In genomic region chr2:3644891-3645605, GRCh38 we compare ENCODE assay signal across 17 cellular contexts. TPM values are rescaled to one million over a fixed set of nuclear protein-coding genes. Genes with fewer than 3 reads are reported as not detected.
DNase-seq lines count a peak whose midpoint lies in the region; ATAC-seq, FAIRE-seq and TF ChIP-seq lines count a peak whose summit lies in the region.
"Had no signal": no experiment of that assay in that cellular context is flagged by ENCODE, and none has a peak within 500 bp of the region (broad histone marks: within the 10 kb centered on the region; RNA-seq: fewer than 3 reads in every experiment).

No MANE protein-coding gene starts in this region.

- H2AFZ ChIP-seq in K562 (ENCODE audit: low read depth, low read length) (no peak overlapping the region), osteoblast (ENCODE audit: low read length) (no peak overlapping the region)

- BruUV-seq in K562 (replicated peaks; lab: Mats Ljungman, UMichigan), result no TSS peak

- TF ChIP-seq CTCF in natural killer cell (IDR thresholded peaks at IDR 0.05) (no peak), K562 (IDR thresholded peaks at IDR 0.05 in 2 of 3, conservative IDR thresholded peaks at IDR 0.05 in 1 of 3; ENCODE audit: insufficient read depth in 2 of 3, low read depth in 1 of 3, low read length in 3 of 3) (no peak), osteoblast (IDR thresholded peaks at IDR 0.05; ENCODE audit: extremely low read depth, low read depth, low read length) (no peak), vagina (IDR thresholded peaks at IDR 0.05) (no peak)

- TF ChIP-seq POLR2A in K562 (conservative IDR thresholded peaks at IDR 0.05) (no peak), vagina (IDR thresholded peaks at IDR 0.05) (no peak)

- H3K9me3 ChIP-seq in K562 (replicated peaks; ENCODE audit: control insufficient read depth, insufficient read depth, low read depth, low read length) (no peaks in the 10 kb centered on the region), osteoblast (ENCODE audit: low read depth, low read length) (no peaks in the 10 kb centered on the region), vagina (no peaks in the 10 kb centered on the region)

- no peaks in the 10 kb centered on the region for H3K27me3 Mint-ChIP-seq in natural killer cell treated with Interleukin-12 subunit alpha and Interleukin-12 subunit beta and Interleukin-15 and Interleukin-18, amount 100 ng/mL, for 72 hours
- H3K27me3 Mint-ChIP-seq in natural killer cell (ENCODE audit: low read depth in 2 of 2), result peaks cover 0 to 4% of the 10 kb centered on the region in 2 donors

- H3K27ac Mint-ChIP-seq in natural killer cell treated with Interleukin-12 subunit alpha and Interleukin-12 subunit beta and Interleukin-15 and Interleukin-18, amount 100 ng/mL, for 72 hours, result no peak overlapping the region
- no peak overlapping the region for H3K27ac Mint-ChIP-seq in natural killer cell

- H3K36me3 Mint-ChIP-seq in natural killer cell treated with Interleukin-12 subunit alpha and Interleukin-12 subunit beta and Interleukin-15 and Interleukin-18, amount 100 ng/mL, for 72 hours, result no peaks in the 10 kb centered on the region
- H3K36me3 Mint-ChIP-seq in natural killer cell, result no peaks in the 10 kb centered on the region

- WGBS in K562 (ENCODE audit: insufficient coverage, low coverage, missing lambda C conversion rate), result 34% methylated on average over 13 of the region's 15 CpGs

- H3K4me1 ChIP-seq in K562 (replicated peaks in 1 of 2; ENCODE audit: control insufficient read depth in 2 of 2, insufficient read depth in 2 of 2, low read length in 2 of 2) (peaks cover 0 to 31% of the 10 kb centered on the region in 2 experiments; a peak in 1 of 5 replicates), osteoblast (ENCODE audit: insufficient read depth, low read length) (no peaks in the 10 kb centered on the region), vagina (no peaks in the 10 kb centered on the region)

- H3K27me3 ChIP-seq in K562 (ENCODE audit: control insufficient read depth in 2 of 2, insufficient read depth in 2 of 2, low read length in 2 of 2), result peaks cover 43 to 87% of the 10 kb centered on the region in 2 experiments
- H3K27me3 ChIP-seq in osteoblast (ENCODE audit: insufficient read depth, low read length), result no peaks in the 10 kb centered on the region
- no peaks in the 10 kb centered on the region for H3K27me3 ChIP-seq in vagina

- no peaks in the 10 kb centered on the region for H3K9me3 Mint-ChIP-seq in natural killer cell treated with Interleukin-12 subunit alpha and Interleukin-12 subunit beta and Interleukin-15 and Interleukin-18, amount 100 ng/mL, for 72 hours
- H3K9me3 Mint-ChIP-seq in natural killer cell, result no peaks in the 10 kb centered on the region

- no peak overlapping the region for H3K9ac ChIP-seq in K562 (ENCODE audit: insufficient read depth in 1 of 2, low read depth in 2 of 2, low read length in 2 of 2)

- CTCF ChIA-PET in K562 (lab: Yijun Ruan, JAX; ENCODE audit: low intra/inter-chr PET ratio), result no interaction called here

- H4K20me1 ChIP-seq in K562 (replicated peaks; ENCODE audit: control insufficient read depth, insufficient read depth, low read length) (peaks cover 8% of the 10 kb centered on the region; the same call in 1 of the 2 replicates), osteoblast (ENCODE audit: insufficient read depth, low read length) (no peaks in the 10 kb centered on the region)

- no peak overlapping the region for H3K27ac ChIP-seq in K562 (ENCODE audit: extremely low read depth, low read depth, low read length)
- no peak overlapping the region for H3K27ac ChIP-seq in osteoblast (ENCODE audit: low read depth, low read length)
- H3K27ac ChIP-seq in vagina, result no peak overlapping the region
- H3K27ac ChIP-seq: C4-2B had no signal

- DNase-seq in natural killer cell treated with Interleukin-12 subunit alpha and Interleukin-12 subunit beta and Interleukin-15 and Interleukin-18, amount 100 ng/mL, for 72 hours (ENCODE audit: low spot score), result peak; percentile 49
- DNase-seq in natural killer cell, result no peak
- no peak for DNase-seq in K562 (ENCODE audit: extremely low read depth in 1 of 4, low spot score in 3 of 4)
- peak; percentile 66 for DNase-seq in osteoblast (ENCODE audit: insufficient read length, low spot score, missing footprints)
- no peak for DNase-seq in GM19240 (ENCODE audit: insufficient read length, low spot score)
- DNase-seq in NCI-H524 treated with DMSO at 0.1 percent for 48 hours (lab: John Stamatoyannopoulos, UW), result no peak
- DNase-seq in vagina (ENCODE audit: extremely low spot score in 2 of 2), result no peak
- DNase-seq: NCI-H1092 treated with DMSO at 0.1 percent for 48 hours, NCI-H2081, NCI-H446 treated with DMSO at 0.1 percent for 48 hours, Right ventricle myocardium superior had no signal

- no peak overlapping the region for H3K4me3 ChIP-seq in K562
- no peak overlapping the region for H3K4me3 ChIP-seq in osteoblast (ENCODE audit: insufficient read depth, low read length)
- H3K4me3 ChIP-seq in vagina, result no peak overlapping the region

- TF ChIP-seq EP300 in K562 (IDR thresholded peaks at IDR 0.05; ENCODE audit: low read length), result no peak

- ATAC-seq in natural killer cell treated with Interleukin-12 subunit alpha and Interleukin-12 subunit beta and Interleukin-15 and Interleukin-18, amount 100 ng/mL, for 72 hours, result no peak
- ATAC-seq in natural killer cell (no peak), K562 (no peak)

- H3K9me1 ChIP-seq in K562 (ENCODE audit: control insufficient read depth, insufficient read depth, low read length), result no peaks in the 10 kb centered on the region

- H3K4me1 Mint-ChIP-seq in natural killer cell treated with Interleukin-12 subunit alpha and Interleukin-12 subunit beta and Interleukin-15 and Interleukin-18, amount 100 ng/mL, for 72 hours (ENCODE audit: low read depth in 2 of 2), result no peaks in the 10 kb centered on the region
- H3K4me1 Mint-ChIP-seq in natural killer cell, result no peaks in the 10 kb centered on the region

- no peak for TF ChIP-seq RAD21 in K562 (CRISPR knock-in tag; conservative IDR thresholded peaks at IDR 0.05 in 1 of 2, IDR thresholded peaks at IDR 0.05 in 1 of 2)

- no peak overlapping the region for H3K4me3 Mint-ChIP-seq in natural killer cell treated with Interleukin-12 subunit alpha and Interleukin-12 subunit beta and Interleukin-15 and Interleukin-18, amount 100 ng/mL, for 72 hours
- H3K4me3 Mint-ChIP-seq in natural killer cell, result no peak overlapping the region

- no peaks in the 10 kb centered on the region for H3K36me3 ChIP-seq in K562 (ENCODE audit: control insufficient read depth, insufficient read depth, low read length)
- no peaks in the 10 kb centered on the region for H3K36me3 ChIP-seq in osteoblast (ENCODE audit: insufficient read depth, low read length)
- no peaks in the 10 kb centered on the region for H3K36me3 ChIP-seq in vagina

- no peak for FAIRE-seq in K562 (lab: Jason Lieb, UNC)
- FAIRE-seq: G401.6, H54, RCC 7860 had no signal

- intact Hi-C loops in natural killer cell (cut with micrococcal nuclease), result no loop called here
- intact Hi-C loops in K562 (cut with micrococcal nuclease), result no loop called here
- intact Hi-C loops in vagina (cut with DNase I), result no loop called here

- in situ Hi-C loops in K562 (cut with MboI), result no loop called here

- H3K4me2 ChIP-seq in K562 (ENCODE audit: insufficient read depth, low read length) (no peak overlapping the region), osteoblast (ENCODE audit: insufficient read depth, low read length) (no peak overlapping the region)

- POLR2A ChIA-PET in K562 (lab: Yijun Ruan, JAX), result interaction anchor here (0.9 kb wide), 1 partner anchor 20 kb away, joined by 3 read pairs; no protein-coding TSS in a partner anchor

- no peaks in the 10 kb centered on the region for H3K79me2 ChIP-seq in K562 (ENCODE audit: control insufficient read depth, insufficient read depth, low read length)
- no peaks in the 10 kb centered on the region for H3K79me2 ChIP-seq in osteoblast (ENCODE audit: insufficient read depth, low read length)

RNA-seq across cellular contexts. Expression of gene ALLC, which starts 13.0 kb away (rescaled TPM):
- not detected for total RNA-seq in natural killer cell treated with Interleukin-12 subunit alpha and Interleukin-12 subunit beta and Interleukin-15 and Interleukin-18, amount 100 ng/mL, for 72 hours
- total RNA-seq in natural killer cell, result not detected
- total RNA-seq in K562 (2011; cell fraction: chromatin; rRNA removed; ENCODE audit: low replicate concordance), result not detected in 2 replicates
- not detected in 2 replicates for total RNA-seq in K562 (2011; cell fraction: nucleolus; rRNA removed)
- not detected in 2 replicates for total RNA-seq in K562 (2011; cell fraction: nucleoplasm; rRNA removed)
- not detected in 2 replicates for total RNA-seq in K562 (2014; rRNA removed)
- total RNA-seq in K562 (2014; rRNA removed; fragmentation: Illumina TruSeq; extraction: Trizol), result not detected in 2 replicates
- total RNA-seq in K562 (2015; rRNA removed; fragmentation: Illumina TruSeq; extraction: Trizol), result not detected in 2 replicates
- total RNA-seq in K562 (2021), result not detected in 2 replicates
- not detected in 2 replicates for polyA plus RNA-seq in K562 (2011; rRNA removed)
- not detected in 2 replicates for polyA plus RNA-seq in K562 (2011; cell fraction: cytosol; rRNA removed)
- not detected in 2 replicates for polyA plus RNA-seq in K562 (2011; cell fraction: nucleus; rRNA removed)
- not detected in 2 replicates for polyA plus RNA-seq in K562 (2012)
- polyA plus RNA-seq in K562 (2014; fragmentation: Illumina TruSeq; extraction: Trizol), result not detected in 2 replicates
- polyA plus RNA-seq in K562 (2014; fragmentation: Nextera tagmentation; extraction: Ambion mirVana), result not detected
- polyA plus RNA-seq in K562 (2014; rRNA removed), result not detected in 2 replicates
- not detected in 2 replicates for polyA minus RNA-seq in K562 (2011; rRNA and poly(A)+ RNA removed)
- polyA minus RNA-seq in K562 (2011; cell fraction: cytosol; rRNA and poly(A)+ RNA removed), result not detected in 2 replicates
- not detected in 2 replicates for polyA minus RNA-seq in K562 (2011; cell fraction: nucleus; rRNA and poly(A)+ RNA removed)
- not detected in 2 replicates for total RNA-seq in osteoblast
- total RNA-seq in vagina, result not detected
- total RNA-seq: MCF 10A, OCI-LY7, Right ventricle myocardium superior had no signal

RNA-seq across cellular contexts. Expression of gene COLEC11, which starts 50.1 kb away (rescaled TPM):
- total RNA-seq in natural killer cell treated with Interleukin-12 subunit alpha and Interleukin-12 subunit beta and Interleukin-15 and Interleukin-18, amount 100 ng/mL, for 72 hours, result under 1 TPM in 1 of 2 donors, not detected in 1; 0.48 TPM
- total RNA-seq in natural killer cell (under 1 TPM in 1 of 3 donors, not detected in 2; 0.61 TPM), K562 (2014; rRNA removed) (2.9 and 5.4 TPM in 2 replicates), K562 (2014; rRNA removed; fragmentation: Illumina TruSeq; extraction: Trizol) (0.67 and 0.98 TPM in 2 replicates), K562 (2015; rRNA removed; fragmentation: Illumina TruSeq; extraction: Trizol) (2.0 and 2.6 TPM in 2 replicates), K562 (2021) (2.9 and 4.3 TPM in 2 replicates), osteoblast (under 0.01 and 0.36 TPM in 2 replicates), vagina (not detected)
- 2.0 and 3.4 TPM in 2 replicates for total RNA-seq in K562 (2011; cell fraction: chromatin; rRNA removed; ENCODE audit: low replicate concordance)
- 3.3 and 3.7 TPM in 2 replicates for total RNA-seq in K562 (2011; cell fraction: nucleolus; rRNA removed)
- total RNA-seq in K562 (2011; cell fraction: nucleoplasm; rRNA removed), result 3.4 and 3.7 TPM in 2 replicates
- polyA plus RNA-seq in K562 (2011; rRNA removed) (0.93 and 1.6 TPM in 2 replicates), K562 (2014; fragmentation: Illumina TruSeq; extraction: Trizol) (1.8 and 3.2 TPM in 2 replicates), K562 (2014; fragmentation: Nextera tagmentation; extraction: Ambion mirVana) (under 1 TPM; 0.32 to 0.73 TPM), K562 (2014; rRNA removed) (3.3 and 4.3 TPM in 2 replicates)
- 1.6 and 4.7 TPM in 2 replicates for polyA plus RNA-seq in K562 (2011; cell fraction: cytosol; rRNA removed)
- polyA plus RNA-seq in K562 (2011; cell fraction: nucleus; rRNA removed), result 0.69 and 1.5 TPM in 2 replicates
- polyA plus RNA-seq in K562 (2012), result 3.8 and 6.7 TPM in 2 replicates
- 0.63 and 1.2 TPM in 2 replicates for polyA minus RNA-seq in K562 (2011; rRNA and poly(A)+ RNA removed)
- polyA minus RNA-seq in K562 (2011; cell fraction: cytosol; rRNA and poly(A)+ RNA removed), result not detected in 2 replicates
- polyA minus RNA-seq in K562 (2011; cell fraction: nucleus; rRNA and poly(A)+ RNA removed), result 0.54 and 0.78 TPM in 2 replicates
- total RNA-seq: MCF 10A had no signal

RNA-seq across cellular contexts. Expression of gene DCDC2C, which starts 58.3 kb away (rescaled TPM):
- not detected for total RNA-seq in natural killer cell treated with Interleukin-12 subunit alpha and Interleukin-12 subunit beta and Interleukin-15 and Interleukin-18, amount 100 ng/mL, for 72 hours
- total RNA-seq in natural killer cell (not detected), K562 (2014; rRNA removed) (not detected in 2 replicates), K562 (2014; rRNA removed; fragmentation: Illumina TruSeq; extraction: Trizol) (not detected in 2 replicates), K562 (2015; rRNA removed; fragmentation: Illumina TruSeq; extraction: Trizol) (not detected in 2 replicates), K562 (2021) (not detected in 2 replicates), osteoblast (not detected in 2 replicates), vagina (not detected)
- not detected in 2 replicates for total RNA-seq in K562 (2011; cell fraction: chromatin; rRNA removed; ENCODE audit: low replicate concordance)
- not detected in 2 replicates for total RNA-seq in K562 (2011; cell fraction: nucleolus; rRNA removed)
- total RNA-seq in K562 (2011; cell fraction: nucleoplasm; rRNA removed), result not detected in 2 replicates
- polyA plus RNA-seq in K562 (2011; rRNA removed) (not detected in 2 replicates), K562 (2014; fragmentation: Illumina TruSeq; extraction: Trizol) (not detected in 2 replicates), K562 (2014; fragmentation: Nextera tagmentation; extraction: Ambion mirVana) (not detected), K562 (2014; rRNA removed) (not detected in 2 replicates)
- polyA plus RNA-seq in K562 (2011; cell fraction: cytosol; rRNA removed), result not detected in 2 replicates
- polyA plus RNA-seq in K562 (2011; cell fraction: nucleus; rRNA removed), result not detected in 2 replicates
- polyA plus RNA-seq in K562 (2012), result not detected in 2 replicates
- polyA minus RNA-seq in K562 (2011; rRNA and poly(A)+ RNA removed), result not detected in 2 replicates
- not detected in 2 replicates for polyA minus RNA-seq in K562 (2011; cell fraction: cytosol; rRNA and poly(A)+ RNA removed)
- polyA minus RNA-seq in K562 (2011; cell fraction: nucleus; rRNA and poly(A)+ RNA removed), result not detected in 2 replicates
- total RNA-seq: MCF 10A, OCI-LY7, Right ventricle myocardium superior had no signal

Comparison
In these comparisons a context has a peak if more than half of its experiments do, and no peak if none do; other contexts are left out.
1. DNase-seq: peak in natural killer cell treated with Interleukin-12 subunit alpha and Interleukin-12 subunit beta and Interleukin-15 and Interleukin-18, amount 100 ng/mL, for 72 hours (single experiment) and osteoblast (single experiment); none in natural killer cell (single experiment), K562 (0 of 4), GM19240 (single experiment), NCI-H524 treated with DMSO at 0.1 percent for 48 hours (single experiment) and vagina (0 of 2).